8 cellular contexts compared by ENCODE assay signal in the genomic region with DNA sequence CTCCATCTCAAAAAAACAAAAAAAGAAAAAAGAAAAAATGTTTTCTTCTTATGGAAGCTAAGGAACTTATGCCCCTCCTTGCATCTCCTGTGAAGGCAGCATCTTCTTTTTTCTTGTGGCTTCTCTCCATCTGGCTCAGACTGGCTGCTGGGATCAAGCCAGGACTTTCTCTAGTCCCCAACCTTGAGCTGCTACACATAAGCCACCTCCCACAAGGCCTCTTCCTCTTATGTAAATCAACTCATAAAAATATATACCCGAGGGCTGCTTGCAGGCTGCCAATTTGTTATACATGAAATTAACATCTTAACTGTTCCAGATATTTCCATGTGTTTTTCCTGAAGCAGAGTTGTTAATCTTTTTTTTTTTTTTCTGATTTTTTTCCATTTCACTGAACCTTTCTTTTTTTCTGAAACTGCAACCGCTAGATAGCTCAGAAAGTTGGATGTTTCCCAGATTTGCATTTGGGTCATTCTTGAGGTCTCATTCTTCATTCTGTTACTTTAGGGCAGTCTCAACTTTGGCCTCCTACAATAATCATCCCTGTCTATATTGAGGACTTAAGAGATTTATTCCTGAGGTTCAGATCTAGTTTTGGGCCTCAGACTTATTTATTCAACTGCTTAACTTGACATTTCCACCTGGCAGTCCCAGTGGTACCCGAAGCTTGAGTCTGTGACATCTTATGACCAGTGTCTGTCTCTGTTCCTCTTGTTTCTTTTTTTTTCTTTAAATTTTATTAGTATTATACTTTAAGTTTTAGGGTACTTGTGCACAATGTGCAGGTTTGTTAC. TPM values are rescaled to one million over a fixed set of nuclear protein-coding genes. Genes with fewer than 3 reads are reported as not detected.
A peak's percentile ranks its signal among the peaks of the same experiment; 100 is the strongest.
DNase-seq lines count a peak whose midpoint lies in the region; ATAC-seq, FAIRE-seq and TF ChIP-seq lines count a peak whose summit lies in the region.

No MANE protein-coding gene starts in this region.

- FAIRE-seq in GM18507 (lab: Jason Lieb, UNC) = peak; percentile 85

- TF ChIP-seq CTCF in heart left ventricle (IDR thresholded peaks at IDR 0.05) (no peak), tibial artery (IDR thresholded peaks at IDR 0.05) (no peak)

- H3K4me3 ChIP-seq in heart left ventricle (no peak overlapping the region), tibial artery (no peak overlapping the region)

- H3K27me3 ChIP-seq in heart left ventricle (no peaks in the 10 kb centered on the region), tibial artery (no peaks in the 10 kb centered on the region)

- intact Hi-C loops in heart left ventricle (cut with DNase I) = loop anchor here in 4 of 10 donors (10.0 kb wide), 3 partner anchors 75 to 375 kb away; a partner anchor contains a TSS
- intact Hi-C loops in tibial artery (cut with DNase I; ENCODE audit: low total_unique reads) = loop anchor here (10.0 kb wide), 1 partner anchor 155 kb away; no protein-coding TSS in a partner anchor

- H3K27ac ChIP-seq in heart left ventricle (peak overlapping the region in 2 of 12 donors; percentile 24 to 26), tibial artery (peak overlapping the region in 1 of 2 donors; percentile 28)

- no peak for TF ChIP-seq POLR2A in heart left ventricle (IDR thresholded peaks at IDR 0.05)

- DNase-seq in GM18507 (ENCODE audit: extremely low spot score, insufficient read length, low read depth) (no peak), NOMO-1 treated with DMSO at 0.1 percent for 48 hours (lab: John Stamatoyannopoulos, UW; ENCODE audit: unreplicated experiment) (peak; percentile 59), heart left ventricle (peak in 2 of 5 donors; percentile 38 to 57), foreskin melanocyte (no peak), tibial artery (no peak), NCI-H774 (lab: John Stamatoyannopoulos, UW) (no peak), NCI-H1105 treated with DMSO at 0.1 percent for 48 hours (lab: John Stamatoyannopoulos, UW) (no peak)

- H3K9me3 ChIP-seq in heart left ventricle (no peaks in the 10 kb centered on the region), tibial artery (no peaks in the 10 kb centered on the region)

- H3K4me1 ChIP-seq in heart left ventricle (peaks cover 0 to 28% (median 14%) of the 10 kb centered on the region in 12 donors), tibial artery (peaks cover 0 to 50% (median 10%) of the 10 kb centered on the region in 4 donors)

- 45 to 55% (median 50%) methylated on average over 3 of the region's 3 CpGs for WGBS in heart left ventricle, 4 donors

- ATAC-seq in HG02610 (IDR thresholded peaks at IDR 0.05; ENCODE audit: unreplicated experiment) (peak; percentile 75), heart left ventricle (peak in 3 of 4 donors; percentile 33 to 61 (median 55))

- H3K36me3 ChIP-seq in heart left ventricle (no peaks in the 10 kb centered on the region), tibial artery (no peaks in the 10 kb centered on the region)

RNA-seq across cellular contexts. Expression of a gene that starts 10.3 kb away (rescaled TPM):
- total RNA-seq in heart left ventricle = 10 to 100 TPM in 5 of 9 donors, 1 to 10 TPM in 4; 7.5 to 12.4 (median 10.7) TPM
- polyA plus RNA-seq in heart left ventricle = 10 to 100 TPM in 1 of 2 donors, 1 to 10 TPM in 1; 3.1 to 10.1 TPM

RNA-seq across cellular contexts. Expression of a gene that starts 15.9 kb away (rescaled TPM):
- 10 to 100 TPM in 8 of 9 donors, 1 to 10 TPM in 1; 9.7 to 22.7 (median 14.5) TPM for total RNA-seq in heart left ventricle
- 1 to 10 TPM; 2.0 to 7.5 TPM for polyA plus RNA-seq in heart left ventricle
